In the genomic region with DNA sequence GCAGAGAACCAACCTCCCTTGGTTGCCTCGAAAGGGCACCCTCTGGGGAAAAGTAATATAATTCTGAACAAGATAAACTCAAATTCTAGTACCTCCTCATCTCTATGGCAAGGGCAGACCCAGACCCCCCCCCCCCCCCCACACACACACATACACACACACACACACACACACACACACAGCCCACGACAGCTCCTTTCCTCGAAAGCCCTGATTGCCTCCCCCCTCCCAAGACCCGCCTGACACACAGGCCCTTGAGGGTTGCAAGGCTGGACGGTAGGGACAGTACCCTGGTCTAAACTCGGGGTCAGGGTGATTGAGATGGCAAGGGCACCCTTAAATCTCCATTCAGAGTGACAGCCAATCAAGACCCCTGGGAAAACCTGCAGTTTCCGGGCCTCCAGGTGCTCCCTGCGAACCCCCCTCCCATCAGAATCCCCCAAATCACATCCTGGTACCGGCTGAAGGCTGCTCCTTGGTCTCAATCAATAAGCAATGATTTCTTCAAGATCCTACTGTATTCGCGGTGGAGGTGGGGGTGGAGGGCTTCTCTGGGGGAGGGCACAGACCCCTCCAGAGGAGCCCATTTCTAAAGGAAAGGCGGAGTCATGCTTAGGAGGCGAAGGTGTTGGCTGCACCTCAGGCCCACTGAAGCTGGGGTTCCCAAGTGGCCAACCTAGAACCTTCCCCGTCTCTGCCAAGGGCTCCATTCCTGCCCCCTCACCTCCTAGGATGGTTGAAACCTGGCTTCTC, we compare ENCODE assay signal across 8 cellular contexts.
A peak's percentile ranks its signal among the peaks of the same experiment; 100 is the strongest.
DNase-seq lines count a peak whose midpoint lies in the region; ATAC-seq and TF ChIP-seq lines count a peak whose summit lies in the region.

No MANE protein-coding gene starts in this region.

- H3K4me2 ChIP-seq in neural cell (ENCODE audit: low read length), result peak overlapping the region; percentile 86

- DNase-seq in BE2C (no peak), NT2/D1 (ENCODE audit: low read depth, low spot score) (no peak), endothelial cell (ENCODE audit: low spot score) (no peak), hepatic stellate cell (ENCODE audit: low spot score) (no peak)
- no peak for DNase-seq in stimulated activated CD4-positive, alpha-beta T cell treated with anti-CD3 and anti-CD28 coated beads, Interleukin-2, amount 100 ng/mL, for 48 hours

- H3K4me1 ChIP-seq in BE2C, result 0 out of 2 replicates have a peak, but pooled peaks cover 4% of the 10 kb centered on the region
- no peaks in the 10 kb centered on the region for H3K4me1 ChIP-seq in NT2/D1 (ENCODE audit: insufficient read depth, insufficient read length)

- H3K9me3 ChIP-seq in BE2C (no peaks in the 10 kb centered on the region; the same call in 1 of the 2 replicates), NT2/D1 (ENCODE audit: insufficient read depth, low read length) (peaks cover 7% of the 10 kb centered on the region), neural cell (ENCODE audit: low read length) (no peaks in the 10 kb centered on the region)

- H3K4me3 ChIP-seq in BE2C (ENCODE audit: low read depth, low read length) (peak overlapping the region; percentile 75), NT2/D1 (ENCODE audit: insufficient read length, low read depth) (peak overlapping the region; percentile 77), neural cell (ENCODE audit: low read length) (peak overlapping the region; percentile 97)

- H3K36me3 ChIP-seq in BE2C (no peaks in the 10 kb centered on the region), NT2/D1 (ENCODE audit: insufficient read depth, insufficient read length, low read length) (peaks cover 18% of the 10 kb centered on the region), neural cell (ENCODE audit: insufficient read depth, low read length) (no peaks in the 10 kb centered on the region)

- H3K4me3 Mint-ChIP-seq in endothelial cell (ENCODE audit: unreplicated experiment), result peak overlapping the region; percentile 89

- H3K79me2 ChIP-seq in neural cell (replicated peaks; ENCODE audit: insufficient read depth, low read length), result peaks cover 35% of the 10 kb centered on the region

- H3K9ac ChIP-seq in NT2/D1 (ENCODE audit: insufficient read length, low read depth) (peak overlapping the region; percentile 90), neural cell (ENCODE audit: low read length) (peak overlapping the region; percentile 86)

- TF ChIP-seq CTCF in BE2C (IDR thresholded peaks at IDR 0.05; ENCODE audit: low read depth, low read length), result no peak
- no peak for TF ChIP-seq CTCF in endothelial cell (IDR thresholded peaks at IDR 0.05; ENCODE audit: unreplicated experiment)
- no peak for TF ChIP-seq CTCF in neural cell (IDR thresholded peaks at IDR 0.05; ENCODE audit: poor library complexity, severe bottlenecking)

- TF ChIP-seq EP300 in neural cell (conservative IDR thresholded peaks at IDR 0.05; ENCODE audit: poor library complexity, severe bottlenecking), result no peak

- peaks cover 14% of the 10 kb centered on the region for H3K4me1 Mint-ChIP-seq in endothelial cell (ENCODE audit: unreplicated experiment)

- no peaks in the 10 kb centered on the region for H3F3A ChIP-seq in neural cell (ENCODE audit: insufficient read depth, low read length, poor library complexity, severe bottlenecking)

- peaks cover 14% of the 10 kb centered on the region for H3K27me3 Mint-ChIP-seq in endothelial cell (ENCODE audit: unreplicated experiment)

- H3K27ac Mint-ChIP-seq in endothelial cell (ENCODE audit: unreplicated experiment), result peak overlapping the region; percentile 52

- no peak for TF ChIP-seq RAD21 in neural cell (conservative IDR thresholded peaks at IDR 0.05)

- no peaks in the 10 kb centered on the region for H3K27me3 ChIP-seq in BE2C
- no peaks in the 10 kb centered on the region for H3K27me3 ChIP-seq in NT2/D1 (ENCODE audit: insufficient read depth, insufficient read length)
- H3K27me3 ChIP-seq in neural cell (ENCODE audit: insufficient read depth, low read depth, low read length), result no peaks in the 10 kb centered on the region

- H2AFZ ChIP-seq in neural cell (ENCODE audit: low read depth, low read length), result peak overlapping the region; percentile 83

- no peaks in the 10 kb centered on the region for H3K9me3 Mint-ChIP-seq in endothelial cell (ENCODE audit: unreplicated experiment)

- H4K20me1 ChIP-seq in neural cell (ENCODE audit: insufficient read depth), result no peaks in the 10 kb centered on the region

- H3K9me2 ChIP-seq in neural cell (ENCODE audit: insufficient read depth, low read length), result no peaks in the 10 kb centered on the region

- ATAC-seq in HG03520 (IDR thresholded peaks at IDR 0.05; ENCODE audit: unreplicated experiment) (no peak), HG03108 (IDR thresholded peaks at IDR 0.05; ENCODE audit: unreplicated experiment) (no peak)

- peaks cover 4% of the 10 kb centered on the region for H3K36me3 Mint-ChIP-seq in endothelial cell (ENCODE audit: low read depth, unreplicated experiment)

- peak overlapping the region; percentile 53 for H3K27ac ChIP-seq in neural cell (ENCODE audit: low read length)

TF ChIP-seq in neural cell, 6 proteins besides CTCF, POLR2A, EP300 and RAD21:
- no peak for TF ChIP-seq EZH2 (IDR thresholded peaks at IDR 0.05; ENCODE audit: borderline replicate concordance, insufficient read depth, low read length, poor library complexity, severe bottlenecking)
- TF ChIP-seq TAF1 (IDR thresholded peaks at IDR 0.05; ENCODE audit: low read depth), result peak; percentile 70
